1 cellular context compared by ENCODE assay signal in genomic region chr14:60217713-60218112, GRCh38.
TF ChIP-seq lines count a peak whose summit lies in the region.

No MANE protein-coding gene starts in this region.

TF ChIP-seq in SK-N-SH, 30 proteins besides CTCF, POLR2A, EP300 and RAD21 (continued from another document):
- TF ChIP-seq, protein P1, sequence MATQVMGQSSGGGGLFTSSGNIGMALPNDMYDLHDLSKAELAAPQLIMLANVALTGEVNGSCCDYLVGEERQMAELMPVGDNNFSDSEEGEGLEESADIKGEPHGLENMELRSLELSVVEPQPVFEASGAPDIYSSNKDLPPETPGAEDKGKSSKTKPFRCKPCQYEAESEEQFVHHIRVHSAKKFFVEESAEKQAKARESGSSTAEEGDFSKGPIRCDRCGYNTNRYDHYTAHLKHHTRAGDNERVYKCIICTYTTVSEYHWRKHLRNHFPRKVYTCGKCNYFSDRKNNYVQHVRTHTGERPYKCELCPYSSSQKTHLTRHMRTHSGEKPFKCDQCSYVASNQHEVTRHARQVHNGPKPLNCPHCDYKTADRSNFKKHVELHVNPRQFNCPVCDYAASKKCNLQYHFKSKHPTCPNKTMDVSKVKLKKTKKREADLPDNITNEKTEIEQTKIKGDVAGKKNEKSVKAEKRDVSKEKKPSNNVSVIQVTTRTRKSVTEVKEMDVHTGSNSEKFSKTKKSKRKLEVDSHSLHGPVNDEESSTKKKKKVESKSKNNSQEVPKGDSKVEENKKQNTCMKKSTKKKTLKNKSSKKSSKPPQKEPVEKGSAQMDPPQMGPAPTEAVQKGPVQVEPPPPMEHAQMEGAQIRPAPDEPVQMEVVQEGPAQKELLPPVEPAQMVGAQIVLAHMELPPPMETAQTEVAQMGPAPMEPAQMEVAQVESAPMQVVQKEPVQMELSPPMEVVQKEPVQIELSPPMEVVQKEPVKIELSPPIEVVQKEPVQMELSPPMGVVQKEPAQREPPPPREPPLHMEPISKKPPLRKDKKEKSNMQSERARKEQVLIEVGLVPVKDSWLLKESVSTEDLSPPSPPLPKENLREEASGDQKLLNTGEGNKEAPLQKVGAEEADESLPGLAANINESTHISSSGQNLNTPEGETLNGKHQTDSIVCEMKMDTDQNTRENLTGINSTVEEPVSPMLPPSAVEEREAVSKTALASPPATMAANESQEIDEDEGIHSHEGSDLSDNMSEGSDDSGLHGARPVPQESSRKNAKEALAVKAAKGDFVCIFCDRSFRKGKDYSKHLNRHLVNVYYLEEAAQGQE (IDR thresholded peaks at IDR 0.05; ENCODE audit: low read depth, low read length): no peak
- no peak for TF ChIP-seq RFX5 (IDR thresholded peaks at IDR 0.05; ENCODE audit: low read length)
- TF ChIP-seq, protein P2, sequence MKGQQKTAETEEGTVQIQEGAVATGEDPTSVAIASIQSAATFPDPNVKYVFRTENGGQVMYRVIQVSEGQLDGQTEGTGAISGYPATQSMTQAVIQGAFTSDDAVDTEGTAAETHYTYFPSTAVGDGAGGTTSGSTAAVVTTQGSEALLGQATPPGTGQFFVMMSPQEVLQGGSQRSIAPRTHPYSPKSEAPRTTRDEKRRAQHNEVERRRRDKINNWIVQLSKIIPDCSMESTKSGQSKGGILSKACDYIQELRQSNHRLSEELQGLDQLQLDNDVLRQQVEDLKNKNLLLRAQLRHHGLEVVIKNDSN (IDR thresholded peaks at IDR 0.05; ENCODE audit: borderline replicate concordance, low read depth): no peak
- TF ChIP-seq, protein P3, sequence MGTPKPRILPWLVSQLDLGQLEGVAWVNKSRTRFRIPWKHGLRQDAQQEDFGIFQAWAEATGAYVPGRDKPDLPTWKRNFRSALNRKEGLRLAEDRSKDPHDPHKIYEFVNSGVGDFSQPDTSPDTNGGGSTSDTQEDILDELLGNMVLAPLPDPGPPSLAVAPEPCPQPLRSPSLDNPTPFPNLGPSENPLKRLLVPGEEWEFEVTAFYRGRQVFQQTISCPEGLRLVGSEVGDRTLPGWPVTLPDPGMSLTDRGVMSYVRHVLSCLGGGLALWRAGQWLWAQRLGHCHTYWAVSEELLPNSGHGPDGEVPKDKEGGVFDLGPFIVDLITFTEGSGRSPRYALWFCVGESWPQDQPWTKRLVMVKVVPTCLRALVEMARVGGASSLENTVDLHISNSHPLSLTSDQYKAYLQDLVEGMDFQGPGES (IDR thresholded peaks at IDR 0.05; ENCODE audit: low read depth, low read length): no peak
- no peak for TF ChIP-seq NRF1 (IDR thresholded peaks at IDR 0.05; ENCODE audit: low read depth, low read length)
- TF ChIP-seq POLR2AphosphoS5 (IDR thresholded peaks at IDR 0.05; ENCODE audit: low read depth, low read length): no peak
- TF ChIP-seq SMC3 (IDR thresholded peaks at IDR 0.05; ENCODE audit: low read depth, low read length): no peak
- TF ChIP-seq NFIC (IDR thresholded peaks at IDR 0.05; ENCODE audit: borderline replicate concordance): no peak
- no peak for TF ChIP-seq ELF1 (IDR thresholded peaks at IDR 0.05)
- no peak for TF ChIP-seq SIN3A (IDR thresholded peaks at IDR 0.05; ENCODE audit: borderline replicate concordance, low read depth, low read length)
- no peak for TF ChIP-seq MXI1 (IDR thresholded peaks at IDR 0.05; ENCODE audit: low read depth, low read length)
- TF ChIP-seq YY1 (IDR thresholded peaks at IDR 0.05; ENCODE audit: low read depth): no peak
